ENCODE assay signal across 22 cellular contexts in the genomic region with DNA sequence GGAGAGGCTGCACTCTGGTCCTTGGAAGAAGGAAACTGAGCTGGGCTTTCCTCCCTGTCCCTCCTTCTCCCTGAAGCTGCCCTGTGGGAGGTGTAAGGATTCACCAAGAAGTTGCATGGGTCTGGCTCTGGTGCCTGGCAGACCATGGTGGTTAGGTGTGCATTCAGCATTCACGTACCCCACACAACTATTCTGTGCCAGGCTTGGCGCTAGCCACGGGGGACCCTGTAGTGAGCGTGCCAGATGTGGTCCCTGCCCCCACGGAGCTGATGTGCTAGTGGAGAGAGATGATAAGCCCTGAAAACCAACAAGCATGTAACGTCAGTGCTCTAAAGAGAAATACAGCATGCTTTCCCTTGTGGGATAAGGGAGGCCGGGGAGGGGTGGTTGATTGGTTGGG. TPM values are rescaled to one million over a fixed set of nuclear protein-coding genes. Genes with fewer than 3 reads are reported as not detected.
A peak's percentile ranks its signal among the peaks of the same experiment; 100 is the strongest.
DNase-seq lines count a peak whose midpoint lies in the region; ATAC-seq and TF ChIP-seq lines count a peak whose summit lies in the region.
"Had no signal": no experiment of that assay in that cellular context is flagged by ENCODE, and none has a peak within 500 bp of the region (broad histone marks: within the 10 kb centered on the region; RNA-seq: fewer than 3 reads in every experiment).

No MANE protein-coding gene starts in this region.

- peaks cover 59% of the 10 kb centered on the region for H3K4me1 Mint-ChIP-seq in activated T-cell treated with anti-CD3 and anti-CD28 coated beads, Interleukin-2, amount 50 U/mL, for 24 hours (ENCODE audit: low read depth)
- peaks cover 53% of the 10 kb centered on the region for H3K4me1 Mint-ChIP-seq in activated T-cell treated with anti-CD3 and anti-CD28 coated beads, Interleukin-2, amount 50 U/mL, for 72 hours (ENCODE audit: low read depth)
- H3K4me1 Mint-ChIP-seq in activated B cell treated with CpG ODN at 0.5 μM for 24 hours, result peaks cover 86% of the 10 kb centered on the region
- H3K4me1 Mint-ChIP-seq in nephron progenitor cell, result peaks cover 12% of the 10 kb centered on the region

- no peaks in the 10 kb centered on the region for H3K27me3 ChIP-seq in dorsolateral prefrontal cortex
- H3K27me3 ChIP-seq: gastrocnemius medialis, tibial nerve had no signal

- peak overlapping the region in 58 of 59 donors; percentile 2 to 91 (median 78) for H3K27ac ChIP-seq in dorsolateral prefrontal cortex
- peak overlapping the region; percentile 39 for H3K27ac ChIP-seq in temporal lobe (ENCODE audit: low read depth, low read length)
- H3K27ac ChIP-seq: A549, gastrocnemius medialis, HL-60, KMS-11, tibial nerve had no signal

- ATAC-seq in activated T-cell treated with anti-CD3 and anti-CD28 coated beads, Interleukin-2, amount 50 U/mL, for 72 hours (replicated peaks in 1 of 2), result no peak
- ATAC-seq in activated B cell treated with CpG ODN at 0.5 μM for 24 hours (ENCODE audit: low read depth), result no peak
- ATAC-seq: A549, gastrocnemius medialis, GM23338, sciatic nerve had no signal

- peak overlapping the region; percentile 79 for H3K27ac Mint-ChIP-seq in activated T-cell treated with anti-CD3 and anti-CD28 coated beads, Interleukin-2, amount 50 U/mL, for 24 hours
- no peak overlapping the region for H3K27ac Mint-ChIP-seq in activated T-cell treated with anti-CD3 and anti-CD28 coated beads, Interleukin-2, amount 50 U/mL, for 72 hours
- H3K27ac Mint-ChIP-seq in activated B cell treated with CpG ODN at 0.5 μM for 24 hours (peak overlapping the region; percentile 97), nephron progenitor cell (no peak overlapping the region)
- H3K27ac Mint-ChIP-seq: GM23338 had no signal

- no peak overlapping the region for H3K4me3 Mint-ChIP-seq in activated T-cell treated with anti-CD3 and anti-CD28 coated beads, Interleukin-2, amount 50 U/mL, for 24 hours
- no peak overlapping the region for H3K4me3 Mint-ChIP-seq in activated T-cell treated with anti-CD3 and anti-CD28 coated beads, Interleukin-2, amount 50 U/mL, for 72 hours
- H3K4me3 Mint-ChIP-seq in activated B cell treated with CpG ODN at 0.5 μM for 24 hours (peak overlapping the region; percentile 44), nephron progenitor cell (no peak overlapping the region)
- H3K4me3 Mint-ChIP-seq: activated naive CD4-positive, alpha-beta T cell treated with anti-CD3 and anti-CD28 coated beads, Interleukin-2, amount 10 ng/mL, durations not matched to agents 7 days and 5 days; GM23338 had no signal

- CTCF ChIA-PET in activated B cell treated with CpG ODN at 0.5 μM for 24 hours (lab: Charles Lee), result interaction anchor here (3.9 to 16.7 kb wide), 4 partner anchors 7 to 53 kb away, joined by 19 to 398 read pairs (median 35); partner anchors contain the start of gene CD82

- no peaks in the 10 kb centered on the region for H3K9me3 Mint-ChIP-seq in activated T-cell treated with anti-CD3 and anti-CD28 coated beads, Interleukin-2, amount 50 U/mL, for 24 hours
- H3K9me3 Mint-ChIP-seq in activated T-cell treated with anti-CD3 and anti-CD28 coated beads, Interleukin-2, amount 50 U/mL, for 72 hours, result no peaks in the 10 kb centered on the region
- H3K9me3 Mint-ChIP-seq in activated B cell treated with CpG ODN at 0.5 μM for 24 hours, result no peaks in the 10 kb centered on the region
- no peaks in the 10 kb centered on the region for H3K9me3 Mint-ChIP-seq in nephron progenitor cell
- H3K9me3 Mint-ChIP-seq: activated naive CD4-positive, alpha-beta T cell treated with anti-CD3 and anti-CD28 coated beads, Interleukin-2, amount 10 ng/mL, durations not matched to agents 7 days and 5 days; GM23338 had no signal

- no peak overlapping the region for H3K4me3 ChIP-seq in dorsolateral prefrontal cortex
- H3K4me3 ChIP-seq: A549, gastrocnemius medialis, GM23338, tibial nerve had no signal

- intact Hi-C loops in activated B cell treated with CpG ODN at 0.5 μM for 24 hours (cut with micrococcal nuclease) (loop anchor here (5.0 kb wide), 1 partner anchor 468 kb away; no protein-coding TSS in a partner anchor), dorsolateral prefrontal cortex (cut with DNase I) (loop anchor here in 1 of 2 donors (10.0 kb wide), 1 partner anchor 519 kb away; the partner anchor contains the start of gene EXT2)

- no peaks in the 10 kb centered on the region for H3K27me3 Mint-ChIP-seq in activated T-cell treated with anti-CD3 and anti-CD28 coated beads, Interleukin-2, amount 50 U/mL, for 24 hours
- H3K27me3 Mint-ChIP-seq in activated T-cell treated with anti-CD3 and anti-CD28 coated beads, Interleukin-2, amount 50 U/mL, for 72 hours (ENCODE audit: low read depth), result no peaks in the 10 kb centered on the region
- H3K27me3 Mint-ChIP-seq in activated B cell treated with CpG ODN at 0.5 μM for 24 hours (no peaks in the 10 kb centered on the region), nephron progenitor cell (ENCODE audit: low read depth, poor library complexity) (peaks cover 13% of the 10 kb centered on the region)
- H3K27me3 Mint-ChIP-seq: activated naive CD4-positive, alpha-beta T cell treated with anti-CD3 and anti-CD28 coated beads, Interleukin-2, amount 10 ng/mL, durations not matched to agents 7 days and 5 days had no signal

- peaks cover 93% of the 10 kb centered on the region for H3K36me3 Mint-ChIP-seq in activated T-cell treated with anti-CD3 and anti-CD28 coated beads, Interleukin-2, amount 50 U/mL, for 24 hours (ENCODE audit: low read depth)
- H3K36me3 Mint-ChIP-seq in activated T-cell treated with anti-CD3 and anti-CD28 coated beads, Interleukin-2, amount 50 U/mL, for 72 hours (ENCODE audit: insufficient read depth in 2 of 2), result peaks cover 1 to 19% of the 10 kb centered on the region in 2 donors
- peaks cover 83% of the 10 kb centered on the region for H3K36me3 Mint-ChIP-seq in activated B cell treated with CpG ODN at 0.5 μM for 24 hours (ENCODE audit: low read depth)
- no peaks in the 10 kb centered on the region for H3K36me3 Mint-ChIP-seq in nephron progenitor cell (ENCODE audit: low read depth)

- DNase-seq in activated T-cell treated with anti-CD3 and anti-CD28 coated beads, Interleukin-2, amount 50 U/mL, for 24 hours, result no peak
- DNase-seq in activated T-cell treated with anti-CD3 and anti-CD28 coated beads, Interleukin-2, amount 50 U/mL, for 72 hours, result no peak
- peak; percentile 10 for DNase-seq in activated B cell treated with CpG ODN at 0.5 μM for 24 hours
- DNase-seq in dorsolateral prefrontal cortex, result no peak
- DNase-seq in ureter (ENCODE audit: low spot score), result no peak
- no peak for DNase-seq in NOMO-1 (lab: John Stamatoyannopoulos, UW; ENCODE audit: unreplicated experiment in 2 of 2)
- no peak for DNase-seq in nephron progenitor cell
- DNase-seq: activated naive CD4-positive, alpha-beta T cell treated with anti-CD3 and anti-CD28 coated beads, Interleukin-2, amount 10 ng/mL, durations not matched to agents 7 days and 5 days; Caco-2; cerebellar nuclear complex; gastrocnemius medialis; mesenchymal stem cell; NCI-H1105 treated with DMSO at 0.1 percent for 48 hours; SHP77 treated with DMSO at 0.1 percent for 48 hours; stimulated activated CD4-positive, alpha-beta T cell treated with anti-CD3 and anti-CD28 coated beads, Interleukin-2, amount 100 ng/mL, for 48 hours had no signal

- TF ChIP-seq CTCF in activated B cell treated with CpG ODN at 0.5 μM for 24 hours (IDR thresholded peaks at IDR 0.05), result no peak
- TF ChIP-seq CTCF in dorsolateral prefrontal cortex (IDR thresholded peaks at IDR 0.05 in 54 of 56, conservative IDR thresholded peaks at IDR 0.05 in 2 of 56; ENCODE audit: low read depth in 1 of 56, partially characterized antibody in 56 of 56), result no peak
- no peak for TF ChIP-seq CTCF in nephron progenitor cell (IDR thresholded peaks at IDR 0.05)

- POLR2A ChIA-PET in activated B cell treated with CpG ODN at 0.5 μM for 24 hours (lab: Charles Lee), result interaction anchor here (3.8 to 7.9 kb wide), 4 partner anchors 11 to 56 kb away, joined by 27 to 465 read pairs (median 242); partner anchors contain the start of gene CD82

RNA-seq across cellular contexts. Expression of gene CD82, which starts 48.8 kb away (rescaled TPM):
- total RNA-seq in activated T-cell treated with anti-CD3 and anti-CD28 coated beads, Interleukin-2, amount 50 U/mL, for 72 hours, result 100 to 1,000 TPM; 364 to 421 TPM
- total RNA-seq in activated B cell treated with CpG ODN at 0.5 μM for 24 hours (728 and 770 TPM in 2 replicates), dorsolateral prefrontal cortex (100 to 1,000 TPM in 11 of 120 experiments, 10 to 100 TPM in 109; 22.6 to 179 (median 59.4) TPM), temporal lobe (9.6 TPM), ureter (148 TPM)

Comparison
In these comparisons a context has a peak if more than half of its experiments do, and no peak if none do; other contexts are left out.
1. H3K27ac Mint-ChIP-seq: peak in activated T-cell treated with anti-CD3 and anti-CD28 coated beads, Interleukin-2, amount 50 U/mL, for 24 hours (single experiment) and activated B cell treated with CpG ODN at 0.5 μM for 24 hours (single experiment); none in activated T-cell treated with anti-CD3 and anti-CD28 coated beads, Interleukin-2, amount 50 U/mL, for 72 hours (single experiment) and nephron progenitor cell (single experiment).